ENCODE assay signal across 1 cellular context in genomic region chr2:228599781-228600180, GRCh38.
TF ChIP-seq lines count a peak whose summit lies in the region.

No MANE protein-coding gene starts in this region.

TF ChIP-seq in SK-N-SH, 30 proteins besides CTCF, POLR2A, EP300 and RAD21 (continued from another document):
- no peak for TF ChIP-seq IRF3 (IDR thresholded peaks at IDR 0.05; ENCODE audit: low read depth, low read length)
- TF ChIP-seq FOXJ3 (CRISPR knock-in tag; IDR thresholded peaks at IDR 0.05) = no peak
- no peak for TF ChIP-seq NFIC (IDR thresholded peaks at IDR 0.05; ENCODE audit: borderline replicate concordance)
- TF ChIP-seq TEAD4 (IDR thresholded peaks at IDR 0.05; ENCODE audit: borderline replicate concordance, insufficient read depth) = no peak
- no peak for TF ChIP-seq TCF12 (IDR thresholded peaks at IDR 0.05)
- no peak for TF ChIP-seq NRF1 (IDR thresholded peaks at IDR 0.05; ENCODE audit: low read depth, low read length)
- TF ChIP-seq MAX (IDR thresholded peaks at IDR 0.05; ENCODE audit: low read depth) = no peak
- TF ChIP-seq FOXM1 (IDR thresholded peaks at IDR 0.05; ENCODE audit: low read depth) = no peak
- TF ChIP-seq GABPA (IDR thresholded peaks at IDR 0.05; ENCODE audit: low read depth) = no peak
- no peak for TF ChIP-seq USF2 (IDR thresholded peaks at IDR 0.05; ENCODE audit: borderline replicate concordance, low read depth, low read length)
- no peak for TF ChIP-seq MXI1 (IDR thresholded peaks at IDR 0.05; ENCODE audit: low read depth, low read length)
- TF ChIP-seq RFX5 (IDR thresholded peaks at IDR 0.05; ENCODE audit: low read length) = no peak
- TF ChIP-seq CHD2 (IDR thresholded peaks at IDR 0.05; ENCODE audit: low read length, partially characterized antibody) = no peak
- no peak for TF ChIP-seq GATA2 (CRISPR knock-in tag; IDR thresholded peaks at IDR 0.05)
- no peak for TF ChIP-seq MEF2A (IDR thresholded peaks at IDR 0.05; ENCODE audit: borderline replicate concordance, low read depth)
